Comparison of ENCODE assay signal across 23 cellular contexts in the genomic region with DNA sequence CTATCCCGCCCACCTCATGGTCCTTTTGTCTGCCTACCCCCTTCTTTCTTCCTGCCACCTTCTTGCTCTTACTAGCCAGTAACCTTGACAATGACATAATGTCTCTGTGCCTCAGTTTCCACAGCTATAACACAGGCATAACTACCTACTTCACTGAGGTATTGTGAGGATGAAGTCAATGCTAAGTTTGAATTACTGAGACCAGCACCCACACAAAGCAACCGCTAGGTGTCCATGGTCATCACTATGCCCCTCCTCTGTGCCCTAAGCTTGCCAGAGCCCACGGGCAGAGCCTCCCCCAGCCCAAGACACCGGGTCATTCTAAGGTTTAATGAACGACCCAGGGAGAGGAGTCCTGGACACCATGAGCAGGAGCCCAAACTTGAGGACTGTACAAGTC.
DNase-seq lines count a peak whose midpoint lies in the region; ATAC-seq, FAIRE-seq and TF ChIP-seq lines count a peak whose summit lies in the region.
"Had no signal": no experiment of that assay in that cellular context is flagged by ENCODE, and none has a peak within 500 bp of the region (broad histone marks: within the 10 kb centered on the region; RNA-seq: fewer than 3 reads in every experiment).

No MANE protein-coding gene starts in this region.

- TF ChIP-seq POLR2A in K562 (conservative IDR thresholded peaks at IDR 0.05), result no peak

- CTCF ChIA-PET in CD8-positive, alpha-beta T cell (lab: Charles Lee), result interaction anchor here (0.8 kb wide), 1 partner anchor 76 kb away, joined by 3 read pairs; no protein-coding TSS in a partner anchor
- CTCF ChIA-PET in K562 (lab: Yijun Ruan, JAX; ENCODE audit: low intra/inter-chr PET ratio), result no interaction called here

- H3K9ac ChIP-seq in H9 (ENCODE audit: extremely low read depth, insufficient read length, low read length) (no peak overlapping the region), K562 (ENCODE audit: insufficient read depth in 1 of 2, low read depth in 2 of 2, low read length in 2 of 2) (no peak overlapping the region)
- H3K9ac ChIP-seq: parathyroid adenoma had no signal

- no peak overlapping the region for H2BK5ac ChIP-seq in H9 (ENCODE audit: insufficient read length, low read length)

- no peaks in the 10 kb centered on the region for H4K20me1 ChIP-seq in H9 (ENCODE audit: control insufficient read depth, insufficient read depth, insufficient read length)
- H4K20me1 ChIP-seq in K562 (replicated peaks; ENCODE audit: control insufficient read depth, insufficient read depth, low read length), result no peaks in the 10 kb centered on the region

- no peak for ATAC-seq in CD8-positive, alpha-beta T cell
- ATAC-seq in K562, result peak; percentile 53; the same call in 1 of the 3 replicates
- no peak for ATAC-seq in left lung
- ATAC-seq in HG03378 (IDR thresholded peaks at IDR 0.05; ENCODE audit: unreplicated experiment), result no peak
- ATAC-seq: activated CD4-positive, alpha-beta T cell treated with anti-CD3 and anti-CD28 coated beads for 36 hours; activated CD8-positive, alpha-beta memory T cell treated with anti-CD3 and anti-CD28 coated beads, Interleukin-2, amount 10 ng/mL, durations not matched to agents 7 days and 5 days had no signal

- no peak overlapping the region for H3K4me3 Mint-ChIP-seq in CD8-positive, alpha-beta T cell
- H3K4me3 Mint-ChIP-seq in H9 (no peak overlapping the region), nephron progenitor cell (no peak overlapping the region)
- H3K4me3 Mint-ChIP-seq: activated CD4-positive, alpha-beta T cell treated with anti-CD3 and anti-CD28 coated beads for 36 hours; activated CD8-positive, alpha-beta memory T cell treated with anti-CD3 and anti-CD28 coated beads, Interleukin-2, amount 10 ng/mL, durations not matched to agents 7 days and 5 days; stimulated activated naive CD8-positive, alpha-beta T cell treated with anti-CD3 and anti-CD28 coated beads, Interleukin-15, Interleukin-2, amounts not matched to agents 100 ng/mL and 50 ng/mL, for 24 hours had no signal

- H3K23ac ChIP-seq in H9 (ENCODE audit: insufficient read length, low read depth, low read length), result no peak overlapping the region

- H3T11ph ChIP-seq in H9 (ENCODE audit: low read length), result no peak overlapping the region

- H3K4me1 ChIP-seq in CD8-positive, alpha-beta T cell (ENCODE audit: insufficient read depth, low read length), result peaks cover 11% of the 10 kb centered on the region
- peaks cover 4% of the 10 kb centered on the region for H3K4me1 ChIP-seq in H9 (ENCODE audit: insufficient read depth, low read length)
- 0 out of 5 replicates have a peak, but pooled peaks cover 0 to 2% of the 10 kb centered on the region in 2 experiments for H3K4me1 ChIP-seq in K562 (replicated peaks in 1 of 2; ENCODE audit: control insufficient read depth in 2 of 2, insufficient read depth in 2 of 2, low read length in 2 of 2)
- H3K4me1 ChIP-seq in left lung, result peaks cover 9 to 16% of the 10 kb centered on the region in 2 donors

- H2AK5ac ChIP-seq in H9 (ENCODE audit: insufficient read length, low read length), result no peak overlapping the region

- H4K5ac ChIP-seq in H9 (ENCODE audit: insufficient read length, low read depth, low read length), result no peak overlapping the region

- intact Hi-C loops in CD8-positive, alpha-beta T cell (cut with DNase I, micrococcal nuclease), result no loop called here
- intact Hi-C loops in K562 (cut with micrococcal nuclease) (no loop called here), left lung (cut with DNase I) (no loop called here)

- no peaks in the 10 kb centered on the region for H3K27me3 ChIP-seq in CD8-positive, alpha-beta T cell (ENCODE audit: insufficient read depth, low read length)
- no peaks in the 10 kb centered on the region for H3K27me3 ChIP-seq in H9 (ENCODE audit: insufficient read depth, low read length)
- H3K27me3 ChIP-seq in K562 (ENCODE audit: control insufficient read depth in 2 of 2, insufficient read depth in 2 of 2, low read length in 2 of 2), result no peaks in the 10 kb centered on the region
- H3K27me3 ChIP-seq in left lung, result no peaks in the 10 kb centered on the region
- H3K27me3 ChIP-seq: esophagus squamous epithelium, transverse colon had no signal

- H3K9me1 ChIP-seq in K562 (ENCODE audit: control insufficient read depth, insufficient read depth, low read length), result no peaks in the 10 kb centered on the region

- peaks cover 54% of the 10 kb centered on the region for H3K4me1 Mint-ChIP-seq in CD8-positive, alpha-beta T cell (ENCODE audit: low read depth)
- H3K4me1 Mint-ChIP-seq in H9 (peaks cover 27 to 29% of the 10 kb centered on the region in 2 experiments), nephron progenitor cell (peaks cover 29% of the 10 kb centered on the region)

- no peak overlapping the region for H3K56ac ChIP-seq in H9 (ENCODE audit: insufficient read length, low read depth, low read length)

- no peaks in the 10 kb centered on the region for H3K9me3 Mint-ChIP-seq in CD8-positive, alpha-beta T cell
- H3K9me3 Mint-ChIP-seq in H9, result no peaks in the 10 kb centered on the region; a peak in 1 of 5 replicates
- H3K9me3 Mint-ChIP-seq in nephron progenitor cell, result no peaks in the 10 kb centered on the region
- H3K9me3 Mint-ChIP-seq: stimulated activated naive CD8-positive, alpha-beta T cell treated with anti-CD3 and anti-CD28 coated beads, Interleukin-15, Interleukin-2, amounts not matched to agents 100 ng/mL and 50 ng/mL, for 24 hours had no signal

- H2BK20ac ChIP-seq in H9 (ENCODE audit: low read depth, low read length, poor library complexity, severe bottlenecking), result no peak overlapping the region

- BruUV-seq in K562 (replicated peaks; lab: Mats Ljungman, UMichigan), result no TSS peak

- no peak overlapping the region for H3K27ac ChIP-seq in CD8-positive, alpha-beta T cell (ENCODE audit: low read depth, low read length)
- H3K27ac ChIP-seq in H9 (ENCODE audit: insufficient read length, low read depth, low read length) (no peak overlapping the region), K562 (ENCODE audit: extremely low read depth, low read depth, low read length) (no peak overlapping the region), left lung (no peak overlapping the region)
- H3K27ac ChIP-seq: esophagus squamous epithelium, HL-60, parathyroid adenoma, SK-N-MC, transverse colon had no signal

- TF ChIP-seq EP300 in K562 (IDR thresholded peaks at IDR 0.05; ENCODE audit: low read length), result no peak

- POLR2A ChIA-PET in CD8-positive, alpha-beta T cell (lab: Charles Lee), result interaction anchor here (0.5 kb wide), 1 partner anchor 10 kb away, joined by 3 read pairs; no protein-coding TSS in a partner anchor
- POLR2A ChIA-PET in K562 (lab: Yijun Ruan, JAX), result no interaction called here

- no peak overlapping the region for H4K91ac ChIP-seq in H9 (ENCODE audit: insufficient read length, low read depth, low read length)

- no peaks in the 10 kb centered on the region for H3K23me2 ChIP-seq in H9 (ENCODE audit: insufficient read length, low read depth, low read length, poor library complexity, severe bottlenecking)

- peak overlapping the region; percentile 56 for H3K27ac Mint-ChIP-seq in CD8-positive, alpha-beta T cell
- H3K27ac Mint-ChIP-seq in H9 (peak overlapping the region in 1 of 3 experiments; percentile 73; a peak in 1 of 7 replicates), nephron progenitor cell (no peak overlapping the region)
- H3K27ac Mint-ChIP-seq: activated CD8-positive, alpha-beta memory T cell treated with anti-CD3 and anti-CD28 coated beads, Interleukin-2, amount 10 ng/mL, durations not matched to agents 7 days and 5 days had no signal

- no peak overlapping the region for H3K4me2 ChIP-seq in H9 (ENCODE audit: insufficient read depth, insufficient read length, low read length)
- H3K4me2 ChIP-seq in K562 (ENCODE audit: insufficient read depth, low read length), result no peak overlapping the region

- no peak overlapping the region for H3K4ac ChIP-seq in H9 (ENCODE audit: low read depth, low read length)

- no CpG with 5 or more reads among the region's 5 CpGs for WGBS in H9 (ENCODE audit: extremely low coverage, insufficient read length, low lambda C conversion rate)
- 43% methylated on average over 5 of the region's 5 CpGs for WGBS in K562 (ENCODE audit: insufficient coverage, low coverage, missing lambda C conversion rate)

- H3K36me3 Mint-ChIP-seq in CD8-positive, alpha-beta T cell, result peaks cover 86% of the 10 kb centered on the region
- H3K36me3 Mint-ChIP-seq in H9 (ENCODE audit: insufficient read depth in 1 of 3, low read depth in 3 of 3) (no peaks in the 10 kb centered on the region), nephron progenitor cell (ENCODE audit: low read depth) (peaks cover 18% of the 10 kb centered on the region)

- H3K79me2 ChIP-seq in H9 (ENCODE audit: insufficient read depth, low read length) (no peaks in the 10 kb centered on the region), K562 (ENCODE audit: control insufficient read depth, insufficient read depth, low read length) (no peaks in the 10 kb centered on the region)
- H3K79me2 ChIP-seq: parathyroid adenoma had no signal

- no peak for TF ChIP-seq RAD21 in K562 (CRISPR knock-in tag; conservative IDR thresholded peaks at IDR 0.05 in 1 of 2, IDR thresholded peaks at IDR 0.05 in 1 of 2)

- H3K27me3 Mint-ChIP-seq in CD8-positive, alpha-beta T cell (ENCODE audit: low read depth), result no peaks in the 10 kb centered on the region
- H3K27me3 Mint-ChIP-seq in H9 (ENCODE audit: low read depth), result no peaks in the 10 kb centered on the region
- peaks cover under 1% of the 10 kb centered on the region for H3K27me3 Mint-ChIP-seq in nephron progenitor cell (ENCODE audit: low read depth, poor library complexity)
- H3K27me3 Mint-ChIP-seq: activated CD4-positive, alpha-beta T cell treated with anti-CD3 and anti-CD28 coated beads for 36 hours; activated CD8-positive, alpha-beta memory T cell treated with anti-CD3 and anti-CD28 coated beads, Interleukin-2, amount 10 ng/mL, durations not matched to agents 7 days and 5 days; stimulated activated naive CD8-positive, alpha-beta T cell treated with anti-CD3 and anti-CD28 coated beads, Interleukin-15, Interleukin-2, amounts not matched to agents 100 ng/mL and 50 ng/mL, for 24 hours had no signal

- FAIRE-seq in K562 (lab: Jason Lieb, UNC), result no peak
- FAIRE-seq: RCC 7860 had no signal

- no peak overlapping the region for H2BK15ac ChIP-seq in H9 (ENCODE audit: low read depth, low read length)

- no peak overlapping the region for H2BK12ac ChIP-seq in H9 (ENCODE audit: insufficient read length, low read depth, low read length)

- H4K8ac ChIP-seq in H9 (replicated peaks; ENCODE audit: insufficient read length, low read depth, low read length), result no peak overlapping the region

- no peak overlapping the region for H2AFZ ChIP-seq in H9 (ENCODE audit: low read length)
- no peak overlapping the region for H2AFZ ChIP-seq in K562 (ENCODE audit: low read depth, low read length)
- H2AFZ ChIP-seq: parathyroid adenoma had no signal

- DNase-seq in CD8-positive, alpha-beta T cell, result no peak
- DNase-seq in H9 (peak; percentile 43), K562 (ENCODE audit: extremely low read depth in 1 of 4, low spot score in 3 of 4) (no peak), nephron progenitor cell (no peak), activated gamma-delta T cell (lab: John Stamatoyannopoulos, UW) (no peak), left lung (no peak)
- DNase-seq: activated CD4-positive, alpha-beta T cell treated with anti-CD3 and anti-CD28 coated beads for 36 hours; activated CD8-positive, alpha-beta memory T cell treated with anti-CD3 and anti-CD28 coated beads, Interleukin-2, amount 10 ng/mL, durations not matched to agents 7 days and 5 days; amygdala; Calu3; central memory CD4-positive, alpha-beta T cell; effector CD8-positive, alpha-beta T cell; esophagus squamous epithelium; IMR-90; NCI-H1694 treated with DMSO at 0.1 percent for 48 hours; T-helper 9 cell; transverse colon had no signal

- H3K79me1 ChIP-seq in H9 (ENCODE audit: insufficient read depth, low read depth, low read length, poor library complexity, severe bottlenecking), result no peaks in the 10 kb centered on the region

- no peak overlapping the region for H3K18ac ChIP-seq in H9 (ENCODE audit: insufficient read length, low read depth, low read length)

- no peak overlapping the region for H2BK120ac ChIP-seq in H9 (ENCODE audit: low read depth, low read length, poor library complexity, severe bottlenecking)

- no peak overlapping the region for H3K4me3 ChIP-seq in CD8-positive, alpha-beta T cell (ENCODE audit: low read depth, low read length)
- H3K4me3 ChIP-seq in K562 (no peak overlapping the region), left lung (no peak overlapping the region)
- H3K4me3 ChIP-seq: esophagus squamous epithelium, SK-N-MC, transverse colon had no signal

- H3K36me3 ChIP-seq in CD8-positive, alpha-beta T cell (ENCODE audit: insufficient read depth, low read length), result peaks cover 22% of the 10 kb centered on the region
- no peaks in the 10 kb centered on the region for H3K36me3 ChIP-seq in K562 (ENCODE audit: control insufficient read depth, insufficient read depth, low read length)
- peaks cover 0 to 42% of the 10 kb centered on the region in 2 donors for H3K36me3 ChIP-seq in left lung
- H3K36me3 ChIP-seq: transverse colon had no signal

- in situ Hi-C loops in K562 (cut with MboI), result no loop called here

- H3K9me3 ChIP-seq in CD8-positive, alpha-beta T cell (ENCODE audit: low read length), result no peaks in the 10 kb centered on the region
- H3K9me3 ChIP-seq in H9 (ENCODE audit: control insufficient read depth, low read depth, low read length) (no peaks in the 10 kb centered on the region), K562 (replicated peaks; ENCODE audit: control insufficient read depth, insufficient read depth, low read depth, low read length) (no peaks in the 10 kb centered on the region), left lung (no peaks in the 10 kb centered on the region)
- H3K9me3 ChIP-seq: esophagus squamous epithelium, transverse colon had no signal

- H3K14ac ChIP-seq in H9 (ENCODE audit: insufficient read depth, low read length), result no peak overlapping the region

- TF ChIP-seq CTCF in CD8-positive, alpha-beta T cell (IDR thresholded peaks at IDR 0.05), result no peak
- TF ChIP-seq CTCF in H9 (conservative IDR thresholded peaks at IDR 0.05) (peak; percentile 73), K562 (IDR thresholded peaks at IDR 0.05 in 2 of 3, conservative IDR thresholded peaks at IDR 0.05 in 1 of 3; ENCODE audit: insufficient read depth in 2 of 3, low read depth in 1 of 3, low read length in 3 of 3) (no peak), nephron progenitor cell (IDR thresholded peaks at IDR 0.05) (peak; percentile 28), left lung (IDR thresholded peaks at IDR 0.05) (no peak)

Comparison
In these comparisons a context has a peak if more than half of its experiments do, and no peak if none do; other contexts are left out.
1. CTCF ChIP-seq: peak in H9 (single experiment) and nephron progenitor cell (single experiment); none in CD8-positive, alpha-beta T cell (single experiment), K562 (0 of 3) and left lung (0 of 2).